21 cellular contexts compared by ENCODE assay signal in genomic region chr15:95450413-95450812, GRCh38.
DNase-seq lines count a peak whose midpoint lies in the region; ATAC-seq, FAIRE-seq and TF ChIP-seq lines count a peak whose summit lies in the region.
"Had no signal": no experiment of that assay in that cellular context is flagged by ENCODE, and none has a peak within 500 bp of the region (broad histone marks: within the 10 kb centered on the region; RNA-seq: fewer than 3 reads in every experiment).

No MANE protein-coding gene starts in this region.

- CTCF ChIA-PET in mammary epithelial cell (lab: Charles Lee; ENCODE audit: low non-redundant PET) (interaction anchor here (0.5 to 0.6 kb wide), 2 partner anchors 45 to 71 kb away, joined by 3 to 4 read pairs; no protein-coding TSS in a partner anchor), MCF 10A (lab: Yijun Ruan, JAX) (no interaction called here)

- H3K79me2 ChIP-seq in mammary epithelial cell (ENCODE audit: insufficient read depth, low read length) = no peaks in the 10 kb centered on the region

- BruUV-seq in mammary epithelial cell (replicated peaks; lab: Mats Ljungman, UMichigan) (no TSS peak), MCF 10A (replicated peaks; lab: Mats Ljungman, UMichigan) (no TSS peak)

- H3K27me3 ChIP-seq in mammary epithelial cell (ENCODE audit: insufficient read depth, low read length) (no peaks in the 10 kb centered on the region), stomach (no peaks in the 10 kb centered on the region), small intestine (ENCODE audit: control insufficient read depth in 2 of 2, insufficient read depth in 2 of 2, low read length in 2 of 2) (no peaks in the 10 kb centered on the region)

- in situ Hi-C loops in mammary epithelial cell (cut with MboI; ENCODE audit: low sequenced_read_pairs in 2 of 2) = no loop called here

- H3K4me1 Mint-ChIP-seq in MCF 10A (ENCODE audit: insufficient read depth, unreplicated experiment) = peaks cover 6% of the 10 kb centered on the region
- H3K4me1 Mint-ChIP-seq: B cell had no signal

- dilution Hi-C loops in mammary epithelial cell (cut with HindIII; ENCODE audit: low sequenced_read_pairs) = no loop called here

- TF ChIP-seq CTCF in mammary epithelial cell (conservative IDR thresholded peaks at IDR 0.05 in 1 of 2, IDR thresholded peaks at IDR 0.05 in 1 of 2; ENCODE audit: extremely low read depth in 1 of 2, insufficient read depth in 1 of 2, low read depth in 1 of 2, low read length in 2 of 2) (no peak), MCF 10A (IDR thresholded peaks at IDR 0.05; ENCODE audit: unreplicated experiment) (no peak), fibroblast of the aortic adventitia (IDR thresholded peaks at IDR 0.05; ENCODE audit: insufficient read depth, low read length) (no peak), stomach (IDR thresholded peaks at IDR 0.05) (no peak)

- no peak for TF ChIP-seq EP300 in stomach (IDR thresholded peaks at IDR 0.05)

- no peak for ATAC-seq in esophagus mucosa
- ATAC-seq: CD8-positive, alpha-beta T cell; GM12878 had no signal

- H3K9ac ChIP-seq in mammary epithelial cell (ENCODE audit: insufficient read depth, low read length) = no peak overlapping the region
- H3K9ac ChIP-seq: BLaER1 treated with 17β-estradiol and CSF1 and Interleukin-3, amounts not matched to agents 10 nM and 100 nM had no signal

- no peaks in the 10 kb centered on the region for H4K20me1 ChIP-seq in mammary epithelial cell (ENCODE audit: insufficient read depth, low read length)

- H3K4me2 ChIP-seq in mammary epithelial cell (ENCODE audit: insufficient read depth, low read depth, low read length) = no peak overlapping the region
- H3K4me2 ChIP-seq: BLaER1 treated with 17β-estradiol and CSF1 and Interleukin-3, amounts not matched to agents 10 nM and 100 nM had no signal

- H3K36me3 Mint-ChIP-seq in MCF 10A (ENCODE audit: insufficient read depth, unreplicated experiment) = no peaks in the 10 kb centered on the region
- H3K36me3 Mint-ChIP-seq: CD8-positive, alpha-beta T cell had no signal

- no peaks in the 10 kb centered on the region for H3K36me3 ChIP-seq in mammary epithelial cell (ENCODE audit: insufficient read depth, low read length)
- no peaks in the 10 kb centered on the region for H3K36me3 ChIP-seq in stomach
- H3K36me3 ChIP-seq in small intestine (ENCODE audit: control insufficient read depth in 2 of 2, insufficient read depth in 2 of 2, low read length in 2 of 2) = no peaks in the 10 kb centered on the region
- H3K36me3 ChIP-seq: BLaER1 treated with 17β-estradiol and CSF1 and Interleukin-3, amounts not matched to agents 10 nM and 100 nM; HAP-1 had no signal

- no peaks in the 10 kb centered on the region for H3K27me3 Mint-ChIP-seq in MCF 10A (ENCODE audit: insufficient read depth, unreplicated experiment)
- H3K27me3 Mint-ChIP-seq: B cell had no signal

- 36% methylated on average over 1 of the region's 1 CpG for WGBS in mammary epithelial cell (ENCODE audit: low coverage, missing lambda C conversion rate)
- WGBS in stomach, 5 donors = 75 to 90% (median 80%) methylated on average over 1 of the region's 1 CpG
- WGBS in small intestine, 3 donors = 25 to 53% (median 29%) methylated on average over 1 of the region's 1 CpG

- FAIRE-seq in small intestine (lab: Jason Lieb, UNC) = no peak
- FAIRE-seq: GM12878, GM19239, H1, HTR-8/SVneo had no signal

- no peak overlapping the region for H2AFZ ChIP-seq in mammary epithelial cell (ENCODE audit: low read depth, low read length)

- H3K4me3 Mint-ChIP-seq in MCF 10A (ENCODE audit: unreplicated experiment) = no peak overlapping the region
- H3K4me3 Mint-ChIP-seq: B cell; CD8-positive, alpha-beta T cell had no signal

- no peaks in the 10 kb centered on the region for H3K4me1 ChIP-seq in mammary epithelial cell (ENCODE audit: insufficient read depth, low read length)
- H3K4me1 ChIP-seq in stomach = no peaks in the 10 kb centered on the region
- no peaks in the 10 kb centered on the region for H3K4me1 ChIP-seq in small intestine (ENCODE audit: control insufficient read depth in 2 of 2, insufficient read depth in 1 of 2, low read depth in 1 of 2, low read length in 1 of 2)
- H3K4me1 ChIP-seq: HAP-1 had no signal

- H3K9me3 Mint-ChIP-seq in MCF 10A (ENCODE audit: unreplicated experiment) = no peaks in the 10 kb centered on the region
- H3K9me3 Mint-ChIP-seq: CD8-positive, alpha-beta T cell had no signal

- no peak overlapping the region for H3K27ac ChIP-seq in mammary epithelial cell (ENCODE audit: insufficient read depth, low read depth, low read length)
- no peak overlapping the region for H3K27ac ChIP-seq in stomach
- H3K27ac ChIP-seq in small intestine (ENCODE audit: low read depth in 1 of 2, low read length in 1 of 2) = no peak overlapping the region
- H3K27ac ChIP-seq: BLaER1 treated with 17β-estradiol and CSF1 and Interleukin-3, amounts not matched to agents 10 nM and 100 nM had no signal

- H3K27ac Mint-ChIP-seq in MCF 10A (ENCODE audit: low read depth, unreplicated experiment) = no peak overlapping the region
- H3K27ac Mint-ChIP-seq: B cell; CD8-positive, alpha-beta T cell had no signal

- DNase-seq in mammary epithelial cell (peak; percentile 7), MCF 10A (ENCODE audit: unreplicated experiment) (no peak), NCI-H226 (peak; percentile 35), fibroblast of the aortic adventitia (ENCODE audit: low read depth) (peak; percentile 43), stomach (no peak), small intestine (no peak)
- no peak for DNase-seq in stimulated activated naive CD4-positive, alpha-beta T cell treated with Interleukin-2 at 50 U/mL for 16 hours (lab: John Stamatoyannopoulos, UW)
- DNase-seq: 8988T; Calu3; CD8-positive, alpha-beta T cell; DMS79 treated with DMSO at 0.1 percent for 48 hours; EL; IMR-90 had no signal

- no peak for TF ChIP-seq POLR2A in stomach (IDR thresholded peaks at IDR 0.05)

- intact Hi-C loops in mammary epithelial cell (cut with micrococcal nuclease) (no loop called here), MCF 10A (cut with micrococcal nuclease) (no loop called here), stomach (cut with DNase I; ENCODE audit: low total_unique reads) (no loop called here)

- no peaks in the 10 kb centered on the region for H3K9me3 ChIP-seq in mammary epithelial cell (replicated peaks; ENCODE audit: insufficient read depth, low read length)
- no peaks in the 10 kb centered on the region for H3K9me3 ChIP-seq in stomach
- no peaks in the 10 kb centered on the region for H3K9me3 ChIP-seq in small intestine (ENCODE audit: control insufficient read depth, low read depth)
- H3K9me3 ChIP-seq: BLaER1 treated with 17β-estradiol and CSF1 and Interleukin-3, amounts not matched to agents 10 nM and 100 nM; HAP-1 had no signal

- H3K4me3 ChIP-seq in mammary epithelial cell (replicated peaks in 1 of 3; ENCODE audit: insufficient read depth in 1 of 3, low read depth in 2 of 3, low read length in 3 of 3) (no peak overlapping the region), fibroblast of the aortic adventitia (ENCODE audit: low read depth, low read length) (no peak overlapping the region), stomach (no peak overlapping the region), small intestine (ENCODE audit: low read depth in 1 of 2, low read length in 2 of 2) (no peak overlapping the region)
- H3K4me3 ChIP-seq: BLaER1 treated with 17β-estradiol and CSF1 and Interleukin-3, amounts not matched to agents 10 nM and 100 nM; GM12878; HAP-1 had no signal

- POLR2A ChIA-PET in MCF 10A (lab: Yijun Ruan, JAX) = interaction anchor here (0.7 kb wide), 1 partner anchor 167 kb away, joined by 3 read pairs; no protein-coding TSS in a partner anchor

Comparison
In these comparisons a context has a peak if more than half of its experiments do, and no peak if none do; other contexts are left out.
1. DNase-seq: peak in mammary epithelial cell (single experiment), NCI-H226 (single experiment) and fibroblast of the aortic adventitia (single experiment); none in MCF 10A (single experiment), stomach (single experiment), small intestine (single experiment) and stimulated activated naive CD4-positive, alpha-beta T cell treated with Interleukin-2 at 50 U/mL for 16 hours (single experiment).